8 cellular contexts compared by ENCODE assay signal in genomic region chr20:49534314-49534713, GRCh38.
DNase-seq lines count a peak whose midpoint lies in the region; ATAC-seq and TF ChIP-seq lines count a peak whose summit lies in the region.

No MANE protein-coding gene starts in this region.

- peak; percentile 26 for DNase-seq in CMK (ENCODE audit: low read depth)
- no peak for DNase-seq in HFF-Myc (ENCODE audit: extremely low read depth, low read depth)
- DNase-seq in NCI-H69 (lab: John Stamatoyannopoulos, UW), result peak; percentile 62
- peak; percentile 32 to 58 for DNase-seq in activated CD4-positive, alpha-beta T cell treated with anti-CD3 and anti-CD28 coated beads, Interleukin-2, amount 50 U/mL, for 24 hours (ENCODE audit: low read depth in 1 of 2, low spot score in 1 of 2)
- peak; percentile 44 for DNase-seq in effector CD4-positive, alpha-beta T cell
- peak; percentile 55 for DNase-seq in midbrain (lab: John Stamatoyannopoulos, UW)
- peak; percentile 18 to 28 for DNase-seq in stimulated activated CD8-positive, alpha-beta memory T cell treated with anti-CD3 and anti-CD28 coated beads, Interleukin-7, amount 100 ng/mL, for 4 hours (ENCODE audit: low read depth in 2 of 2)

- TF ChIP-seq CTCF in HFF-Myc (IDR thresholded peaks at IDR 0.05; ENCODE audit: low read depth, low read length, missing control alignments), result peak; percentile 74

- no peak for ATAC-seq in HG02678 (IDR thresholded peaks at IDR 0.05; ENCODE audit: unreplicated experiment)

- H3K4me3 ChIP-seq in HFF-Myc (replicated peaks; ENCODE audit: low read depth, low read length), result no peak overlapping the region
